Comparison of ENCODE assay signal across 1 cellular context in genomic region chr17:50806141-50806643, GRCh38.
TF ChIP-seq lines count a peak whose summit lies in the region.

No MANE protein-coding gene starts in this region.

TF ChIP-seq in HepG2, 621 proteins besides CTCF, POLR2A, EP300 and RAD21 (continued from another document and continues in another):
- TF ChIP-seq CBX2 (IDR thresholded peaks at IDR 0.05; ENCODE audit: low read depth, low read length) (no peak), CBX2 (CRISPR knock-in tag; IDR thresholded peaks at IDR 0.05; ENCODE audit: low read depth) (no peak), KMT2A (CRISPR knock-in tag; IDR thresholded peaks at IDR 0.05) (0 out of 2 replicates have a peak, but pooled peaks have one; percentile 47), NFKBIZ (CRISPR knock-in tag; IDR thresholded peaks at IDR 0.05) (peak; percentile 38; the same call in 1 of the 2 replicates), THAP7 (CRISPR knock-in tag; IDR thresholded peaks at IDR 0.05) (peak; percentile 72; the same call in 1 of the 2 replicates), CBFB (CRISPR knock-in tag; IDR thresholded peaks at IDR 0.05) (no peak), TFE3 (CRISPR knock-in tag; IDR thresholded peaks at IDR 0.05) (peak; percentile 58; the same call in 1 of the 2 replicates), ZBTB34 (CRISPR knock-in tag; IDR thresholded peaks at IDR 0.05) (peak; percentile 98), PLSCR1 (CRISPR knock-in tag; IDR thresholded peaks at IDR 0.05; ENCODE audit: borderline replicate concordance) (no peak), SALL1 (CRISPR knock-in tag; IDR thresholded peaks at IDR 0.05) (peak; percentile 76), ZNF792 (CRISPR knock-in tag; IDR thresholded peaks at IDR 0.05) (0 out of 2 replicates have a peak, but pooled peaks have one; percentile 41), ARID4A (CRISPR knock-in tag; IDR thresholded peaks at IDR 0.05; ENCODE audit: borderline replicate concordance) (peak; percentile 28; the same call in 1 of the 2 replicates), CCDC6 (CRISPR knock-in tag; IDR thresholded peaks at IDR 0.05) (peak; percentile 68; the same call in 1 of the 2 replicates), RNF219 (CRISPR knock-in tag; IDR thresholded peaks at IDR 0.05) (no peak), ZNF574 (CRISPR knock-in tag; IDR thresholded peaks at IDR 0.05) (peak; percentile 45; the same call in 1 of the 2 replicates), RFXAP (CRISPR knock-in tag; IDR thresholded peaks at IDR 0.05; ENCODE audit: borderline replicate concordance) (no peak), NFKB2 (CRISPR knock-in tag; IDR thresholded peaks at IDR 0.05; ENCODE audit: borderline replicate concordance) (no peak), HMGXB4 (CRISPR knock-in tag; IDR thresholded peaks at IDR 0.05; ENCODE audit: borderline replicate concordance in 1 of 2, low read depth in 1 of 2) (0 out of 4 replicates have a peak, but pooled peaks have one; percentile 19 to 23), ARID5B (CRISPR knock-in tag; IDR thresholded peaks at IDR 0.05) (peak; percentile 54), CBX1 (IDR thresholded peaks at IDR 0.05; ENCODE audit: low read depth) (no peak), IKZF5 (CRISPR knock-in tag; IDR thresholded peaks at IDR 0.05) (peak; percentile 46; the same call in 1 of the 2 replicates), NFIC (IDR thresholded peaks at IDR 0.05; ENCODE audit: low read length) (peak; percentile 78; the same call in 1 of the 2 replicates), KLF11 (CRISPR knock-in tag; IDR thresholded peaks at IDR 0.05) (no peak), ZBTB7B (CRISPR knock-in tag; IDR thresholded peaks at IDR 0.05) (peak; percentile 59; the same call in 1 of the 2 replicates), SPEN (CRISPR knock-in tag; IDR thresholded peaks at IDR 0.05; ENCODE audit: low read depth) (no peak), KDM6A (CRISPR knock-in tag; IDR thresholded peaks at IDR 0.05; ENCODE audit: low read depth) (peak; percentile 48; the same call in 1 of the 2 replicates), KLF13 (CRISPR knock-in tag; IDR thresholded peaks at IDR 0.05) (0 out of 2 replicates have a peak, but pooled peaks have one; percentile 45)
